1 cellular context compared by ENCODE assay signal in the genomic region with DNA sequence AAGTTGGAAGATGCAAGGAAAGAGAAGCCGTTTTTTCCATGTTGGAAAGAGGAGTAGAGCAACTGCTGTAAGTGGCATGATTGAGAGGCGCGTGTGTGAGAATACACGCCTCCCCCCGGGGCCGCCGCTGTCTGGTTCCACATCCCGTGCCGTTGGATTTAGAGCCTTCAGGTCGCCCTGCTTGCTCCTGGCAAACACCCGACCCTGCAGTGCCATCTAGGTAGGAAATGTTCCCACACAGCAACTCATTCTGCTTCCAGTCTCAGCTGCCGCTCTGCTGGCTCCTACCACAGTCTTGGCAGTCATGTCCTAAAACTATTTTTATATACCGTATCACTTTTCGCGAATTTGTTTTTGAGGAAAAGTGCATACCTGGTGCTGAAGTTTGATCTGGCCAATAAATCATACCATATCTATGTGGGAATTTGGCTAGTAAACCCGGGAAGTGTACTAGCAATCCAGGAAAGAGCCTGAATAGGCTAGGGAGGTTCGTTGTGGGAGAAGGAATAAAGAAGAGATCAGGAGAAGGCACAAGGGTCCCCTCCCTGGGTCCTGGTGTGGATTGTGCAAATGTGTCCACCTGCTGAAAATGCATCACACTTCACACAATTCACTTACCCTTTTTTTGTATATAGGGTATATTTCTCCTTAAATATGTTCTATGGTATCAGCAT.
TF ChIP-seq lines count a peak whose summit lies in the region.

No MANE protein-coding gene starts in this region.

TF ChIP-seq in HepG2, 621 proteins besides CTCF, POLR2A, EP300 and RAD21 (continued from another document):
- TF ChIP-seq, protein P1, sequence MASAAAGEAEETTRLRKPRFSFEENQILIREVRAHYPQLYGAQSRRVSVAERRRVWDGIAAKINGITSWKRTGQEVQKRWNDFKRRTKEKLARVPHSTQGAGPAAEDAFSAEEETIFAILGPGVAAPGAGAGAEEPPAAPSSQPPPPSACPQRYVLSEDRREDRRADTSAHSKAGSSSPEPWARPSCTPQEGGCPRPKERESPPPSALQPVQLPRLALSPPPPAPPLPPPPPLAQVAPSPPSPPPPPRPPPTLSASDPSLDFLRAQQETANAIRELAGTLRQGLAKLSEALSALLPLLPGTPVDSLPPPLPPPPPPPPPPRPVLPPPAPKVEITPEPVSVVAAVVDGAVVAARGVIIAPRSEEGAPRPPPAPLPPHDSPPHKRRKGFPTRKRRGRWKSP (CRISPR knock-in tag; IDR thresholded peaks at IDR 0.05) = no peak
- no peak for TF ChIP-seq CEBPG (CRISPR knock-in tag; IDR thresholded peaks at IDR 0.05)
- no peak for TF ChIP-seq SNAPC2 (CRISPR knock-in tag; IDR thresholded peaks at IDR 0.05)
- TF ChIP-seq FOXM1 (CRISPR knock-in tag; IDR thresholded peaks at IDR 0.05) = no peak
- TF ChIP-seq, protein P2, sequence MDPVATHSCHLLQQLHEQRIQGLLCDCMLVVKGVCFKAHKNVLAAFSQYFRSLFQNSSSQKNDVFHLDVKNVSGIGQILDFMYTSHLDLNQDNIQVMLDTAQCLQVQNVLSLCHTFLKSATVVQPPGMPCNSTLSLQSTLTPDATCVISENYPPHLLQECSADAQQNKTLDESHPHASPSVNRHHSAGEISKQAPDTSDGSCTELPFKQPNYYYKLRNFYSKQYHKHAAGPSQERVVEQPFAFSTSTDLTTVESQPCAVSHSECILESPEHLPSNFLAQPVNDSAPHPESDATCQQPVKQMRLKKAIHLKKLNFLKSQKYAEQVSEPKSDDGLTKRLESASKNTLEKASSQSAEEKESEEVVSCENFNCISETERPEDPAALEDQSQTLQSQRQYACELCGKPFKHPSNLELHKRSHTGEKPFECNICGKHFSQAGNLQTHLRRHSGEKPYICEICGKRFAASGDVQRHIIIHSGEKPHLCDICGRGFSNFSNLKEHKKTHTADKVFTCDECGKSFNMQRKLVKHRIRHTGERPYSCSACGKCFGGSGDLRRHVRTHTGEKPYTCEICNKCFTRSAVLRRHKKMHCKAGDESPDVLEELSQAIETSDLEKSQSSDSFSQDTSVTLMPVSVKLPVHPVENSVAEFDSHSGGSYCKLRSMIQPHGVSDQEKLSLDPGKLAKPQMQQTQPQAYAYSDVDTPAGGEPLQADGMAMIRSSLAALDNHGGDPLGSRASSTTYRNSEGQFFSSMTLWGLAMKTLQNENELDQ (CRISPR knock-in tag; IDR thresholded peaks at IDR 0.05; ENCODE audit: borderline replicate concordance) = no peak
- TF ChIP-seq ZNF460 (CRISPR knock-in tag; IDR thresholded peaks at IDR 0.05; ENCODE audit: borderline replicate concordance) = no peak
- no peak for TF ChIP-seq ZBTB7B (CRISPR knock-in tag; IDR thresholded peaks at IDR 0.05)
- TF ChIP-seq JUNB (CRISPR knock-in tag; IDR thresholded peaks at IDR 0.05; ENCODE audit: borderline replicate concordance) = no peak
- TF ChIP-seq SRF (IDR thresholded peaks at IDR 0.05; ENCODE audit: low read depth, low read length) = no peak
- TF ChIP-seq, protein P3, sequence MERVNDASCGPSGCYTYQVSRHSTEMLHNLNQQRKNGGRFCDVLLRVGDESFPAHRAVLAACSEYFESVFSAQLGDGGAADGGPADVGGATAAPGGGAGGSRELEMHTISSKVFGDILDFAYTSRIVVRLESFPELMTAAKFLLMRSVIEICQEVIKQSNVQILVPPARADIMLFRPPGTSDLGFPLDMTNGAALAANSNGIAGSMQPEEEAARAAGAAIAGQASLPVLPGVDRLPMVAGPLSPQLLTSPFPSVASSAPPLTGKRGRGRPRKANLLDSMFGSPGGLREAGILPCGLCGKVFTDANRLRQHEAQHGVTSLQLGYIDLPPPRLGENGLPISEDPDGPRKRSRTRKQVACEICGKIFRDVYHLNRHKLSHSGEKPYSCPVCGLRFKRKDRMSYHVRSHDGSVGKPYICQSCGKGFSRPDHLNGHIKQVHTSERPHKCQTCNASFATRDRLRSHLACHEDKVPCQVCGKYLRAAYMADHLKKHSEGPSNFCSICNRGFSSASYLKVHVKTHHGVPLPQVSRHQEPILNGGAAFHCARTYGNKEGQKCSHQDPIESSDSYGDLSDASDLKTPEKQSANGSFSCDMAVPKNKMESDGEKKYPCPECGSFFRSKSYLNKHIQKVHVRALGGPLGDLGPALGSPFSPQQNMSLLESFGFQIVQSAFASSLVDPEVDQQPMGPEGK (CRISPR knock-in tag; IDR thresholded peaks at IDR 0.05) = no peak
- no peak for TF ChIP-seq BHLHE40 (IDR thresholded peaks at IDR 0.05; ENCODE audit: low read length)
